In the genomic region with DNA sequence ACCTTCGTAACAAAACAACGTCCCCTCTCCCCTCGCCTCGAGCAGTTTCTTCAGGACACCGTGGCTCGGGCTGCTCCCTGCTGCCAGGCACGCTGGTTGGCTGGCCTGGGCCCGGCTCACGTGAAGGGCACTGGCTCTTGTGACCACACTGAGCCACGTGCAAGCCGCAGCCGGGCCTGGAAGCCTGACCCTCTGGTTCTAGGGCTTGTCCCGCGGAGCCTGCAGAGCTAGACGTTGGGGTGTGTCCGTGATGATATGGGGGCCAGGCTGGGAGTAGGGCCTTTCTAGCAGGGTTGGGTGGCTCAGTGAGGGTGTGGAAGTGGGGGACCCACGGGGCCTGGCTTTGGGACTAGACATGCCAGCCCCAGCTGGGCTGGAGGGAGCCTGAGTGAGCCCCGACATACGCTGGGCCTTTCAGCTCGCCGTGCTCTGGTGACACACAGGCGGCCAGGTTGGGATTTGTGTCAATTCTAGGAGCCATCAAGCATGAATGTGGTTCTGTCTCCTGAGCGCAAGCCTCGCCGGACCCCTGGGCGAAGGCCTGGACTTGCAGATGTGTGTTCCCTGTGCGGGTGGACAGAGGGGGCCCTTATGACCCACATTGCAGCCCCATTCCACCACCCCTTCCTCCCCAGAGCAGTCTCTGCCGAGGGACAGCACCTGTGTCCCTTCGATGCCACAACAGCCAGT, we compare ENCODE assay signal across 1 cellular context.
TF ChIP-seq lines count a peak whose summit lies in the region.

No MANE protein-coding gene starts in this region.

TF ChIP-seq in GM12878, 131 proteins besides CTCF, POLR2A, EP300 and RAD21:
- no peak for TF ChIP-seq NRF1 (conservative IDR thresholded peaks at IDR 0.05; ENCODE audit: low read depth, low read length)
- no peak for TF ChIP-seq KDM1A (IDR thresholded peaks at IDR 0.05; ENCODE audit: borderline replicate concordance)
- TF ChIP-seq HCFC1 (IDR thresholded peaks at IDR 0.05; ENCODE audit: low read length), result no peak
- TF ChIP-seq, protein P1, sequence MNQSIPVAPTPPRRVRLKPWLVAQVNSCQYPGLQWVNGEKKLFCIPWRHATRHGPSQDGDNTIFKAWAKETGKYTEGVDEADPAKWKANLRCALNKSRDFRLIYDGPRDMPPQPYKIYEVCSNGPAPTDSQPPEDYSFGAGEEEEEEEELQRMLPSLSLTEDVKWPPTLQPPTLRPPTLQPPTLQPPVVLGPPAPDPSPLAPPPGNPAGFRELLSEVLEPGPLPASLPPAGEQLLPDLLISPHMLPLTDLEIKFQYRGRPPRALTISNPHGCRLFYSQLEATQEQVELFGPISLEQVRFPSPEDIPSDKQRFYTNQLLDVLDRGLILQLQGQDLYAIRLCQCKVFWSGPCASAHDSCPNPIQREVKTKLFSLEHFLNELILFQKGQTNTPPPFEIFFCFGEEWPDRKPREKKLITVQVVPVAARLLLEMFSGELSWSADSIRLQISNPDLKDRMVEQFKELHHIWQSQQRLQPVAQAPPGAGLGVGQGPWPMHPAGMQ (IDR thresholded peaks at IDR 0.05; ENCODE audit: borderline replicate concordance), result no peak
- TF ChIP-seq SUZ12 (IDR thresholded peaks at IDR 0.05; ENCODE audit: unreplicated experiment), result no peak
- no peak for TF ChIP-seq DPF2 (IDR thresholded peaks at IDR 0.05)
- no peak for TF ChIP-seq MYB (IDR thresholded peaks at IDR 0.05; ENCODE audit: borderline replicate concordance, low read depth, low read length)
- TF ChIP-seq, protein P2, sequence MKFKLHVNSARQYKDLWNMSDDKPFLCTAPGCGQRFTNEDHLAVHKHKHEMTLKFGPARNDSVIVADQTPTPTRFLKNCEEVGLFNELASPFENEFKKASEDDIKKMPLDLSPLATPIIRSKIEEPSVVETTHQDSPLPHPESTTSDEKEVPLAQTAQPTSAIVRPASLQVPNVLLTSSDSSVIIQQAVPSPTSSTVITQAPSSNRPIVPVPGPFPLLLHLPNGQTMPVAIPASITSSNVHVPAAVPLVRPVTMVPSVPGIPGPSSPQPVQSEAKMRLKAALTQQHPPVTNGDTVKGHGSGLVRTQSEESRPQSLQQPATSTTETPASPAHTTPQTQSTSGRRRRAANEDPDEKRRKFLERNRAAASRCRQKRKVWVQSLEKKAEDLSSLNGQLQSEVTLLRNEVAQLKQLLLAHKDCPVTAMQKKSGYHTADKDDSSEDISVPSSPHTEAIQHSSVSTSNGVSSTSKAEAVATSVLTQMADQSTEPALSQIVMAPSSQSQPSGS (IDR thresholded peaks at IDR 0.05; ENCODE audit: low read length), result no peak
- TF ChIP-seq, protein P3, sequence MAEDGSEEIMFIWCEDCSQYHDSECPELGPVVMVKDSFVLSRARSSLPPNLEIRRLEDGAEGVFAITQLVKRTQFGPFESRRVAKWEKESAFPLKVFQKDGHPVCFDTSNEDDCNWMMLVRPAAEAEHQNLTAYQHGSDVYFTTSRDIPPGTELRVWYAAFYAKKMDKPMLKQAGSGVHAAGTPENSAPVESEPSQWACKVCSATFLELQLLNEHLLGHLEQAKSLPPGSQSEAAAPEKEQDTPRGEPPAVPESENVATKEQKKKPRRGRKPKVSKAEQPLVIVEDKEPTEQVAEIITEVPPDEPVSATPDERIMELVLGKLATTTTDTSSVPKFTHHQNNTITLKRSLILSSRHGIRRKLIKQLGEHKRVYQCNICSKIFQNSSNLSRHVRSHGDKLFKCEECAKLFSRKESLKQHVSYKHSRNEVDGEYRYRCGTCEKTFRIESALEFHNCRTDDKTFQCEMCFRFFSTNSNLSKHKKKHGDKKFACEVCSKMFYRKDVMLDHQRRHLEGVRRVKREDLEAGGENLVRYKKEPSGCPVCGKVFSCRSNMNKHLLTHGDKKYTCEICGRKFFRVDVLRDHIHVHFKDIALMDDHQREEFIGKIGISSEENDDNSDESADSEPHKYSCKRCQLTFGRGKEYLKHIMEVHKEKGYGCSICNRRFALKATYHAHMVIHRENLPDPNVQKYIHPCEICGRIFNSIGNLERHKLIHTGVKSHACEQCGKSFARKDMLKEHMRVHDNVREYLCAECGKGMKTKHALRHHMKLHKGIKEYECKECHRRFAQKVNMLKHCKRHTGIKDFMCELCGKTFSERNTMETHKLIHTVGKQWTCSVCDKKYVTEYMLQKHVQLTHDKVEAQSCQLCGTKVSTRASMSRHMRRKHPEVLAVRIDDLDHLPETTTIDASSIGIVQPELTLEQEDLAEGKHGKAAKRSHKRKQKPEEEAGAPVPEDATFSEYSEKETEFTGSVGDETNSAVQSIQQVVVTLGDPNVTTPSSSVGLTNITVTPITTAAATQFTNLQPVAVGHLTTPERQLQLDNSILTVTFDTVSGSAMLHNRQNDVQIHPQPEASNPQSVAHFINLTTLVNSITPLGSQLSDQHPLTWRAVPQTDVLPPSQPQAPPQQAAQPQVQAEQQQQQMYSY (CRISPR knock-in tag; IDR thresholded peaks at IDR 0.05), result no peak
- TF ChIP-seq, protein P4, sequence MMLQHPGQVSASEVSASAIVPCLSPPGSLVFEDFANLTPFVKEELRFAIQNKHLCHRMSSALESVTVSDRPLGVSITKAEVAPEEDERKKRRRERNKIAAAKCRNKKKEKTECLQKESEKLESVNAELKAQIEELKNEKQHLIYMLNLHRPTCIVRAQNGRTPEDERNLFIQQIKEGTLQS (IDR thresholded peaks at IDR 0.05; ENCODE audit: borderline replicate concordance, extremely low read depth, low read depth, low read length), result no peak
- no peak for TF ChIP-seq POU2F2 (IDR thresholded peaks at IDR 0.05; ENCODE audit: borderline replicate concordance, low read depth, low read length)
